ENCODE assay signal across 1 cellular context in genomic region chr2:128028668-128029054, GRCh38.
TF ChIP-seq lines count a peak whose summit lies in the region.

No MANE protein-coding gene starts in this region.

TF ChIP-seq in endothelial cell of umbilical vein, 7 proteins besides CTCF, POLR2A, EP300 and RAD21 (continued from another document):
- TF ChIP-seq MAX (IDR thresholded peaks at IDR 0.05; ENCODE audit: insufficient read depth, insufficient read length): no peak
